ENCODE assay signal across 9 cellular contexts in the genomic region with DNA sequence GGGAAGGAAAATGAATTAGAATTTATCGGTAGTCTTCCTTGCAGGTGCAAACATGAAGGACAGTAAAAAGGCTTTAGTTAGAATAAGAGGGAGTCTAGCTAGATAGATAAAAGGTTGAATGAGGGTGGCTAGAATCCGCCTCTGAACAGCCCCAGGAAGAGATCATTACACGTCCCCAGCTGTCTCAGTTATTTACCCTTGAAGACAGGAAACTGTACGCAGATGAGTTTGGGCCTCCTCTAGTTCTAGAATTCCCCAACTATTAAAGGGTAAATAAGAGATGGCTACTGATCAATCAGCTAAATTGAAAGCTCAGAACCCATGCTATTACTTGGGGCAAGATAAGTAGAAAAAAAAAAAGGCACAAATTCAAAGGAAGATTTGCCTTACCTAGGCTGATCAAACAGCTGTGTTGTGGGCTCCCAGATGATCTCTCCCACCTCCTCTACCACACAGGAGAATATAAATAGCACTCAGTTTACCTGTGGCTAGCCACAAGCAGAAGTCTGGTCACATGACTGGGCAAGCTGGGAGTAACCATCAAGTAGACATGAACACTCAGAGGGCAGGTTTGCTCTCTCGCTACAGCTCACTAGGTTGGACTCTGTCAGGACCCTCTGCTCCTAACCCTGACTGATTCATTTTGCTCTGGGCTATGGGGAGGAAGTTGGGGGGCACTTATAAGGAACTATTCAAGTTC. TPM values are rescaled to one million over a fixed set of nuclear protein-coding genes. Genes with fewer than 3 reads are reported as not detected.
A peak's percentile ranks its signal among the peaks of the same experiment; 100 is the strongest.
DNase-seq lines count a peak whose midpoint lies in the region; ATAC-seq and TF ChIP-seq lines count a peak whose summit lies in the region.
"Had no signal": no experiment of that assay in that cellular context is flagged by ENCODE, and none has a peak within 500 bp of the region (broad histone marks: within the 10 kb centered on the region; RNA-seq: fewer than 3 reads in every experiment).

No MANE protein-coding gene starts in this region.

- in situ Hi-C loops in GM13976 (cut with MboI; ENCODE audit: low sequenced_read_pairs, unreplicated experiment) = no loop called here

- ATAC-seq in GM21360 (IDR thresholded peaks at IDR 0.05; ENCODE audit: unreplicated experiment) (peak; percentile 43), HG03558 (IDR thresholded peaks at IDR 0.05; ENCODE audit: extremely low read depth, unreplicated experiment) (peak; percentile 46)

- H3K27me3 Mint-ChIP-seq in nephron progenitor cell (ENCODE audit: low read depth, poor library complexity) = no peaks in the 10 kb centered on the region

- H3K36me3 Mint-ChIP-seq in nephron progenitor cell (ENCODE audit: low read depth) = peaks cover 4% of the 10 kb centered on the region

- TF ChIP-seq CTCF in GM13976 (IDR thresholded peaks at IDR 0.05; ENCODE audit: borderline replicate concordance, control extremely low read depth, extremely low read depth, insufficient read depth, missing control alignments) (no peak), nephron progenitor cell (IDR thresholded peaks at IDR 0.05) (no peak)

- H3K4me1 Mint-ChIP-seq in nephron progenitor cell = peaks cover 15% of the 10 kb centered on the region

- DNase-seq in GM13976 (ENCODE audit: low spot score) (peak; percentile 48), germinal center (ENCODE audit: low spot score) (peak; percentile 41), posterior vena cava (ENCODE audit: low spot score) (no peak), HK-2 (ENCODE audit: unreplicated experiment) (no peak), nephron progenitor cell (no peak), activated gamma-delta T cell treated with Interleukin-2 at 50 U/mL for 16 hours (no peak)

- H3K9me3 Mint-ChIP-seq in nephron progenitor cell = no peaks in the 10 kb centered on the region
- H3K9me3 Mint-ChIP-seq: neural crest cell had no signal

- intact Hi-C loops in posterior vena cava (cut with DNase I) = no loop called here

- H3K4me3 Mint-ChIP-seq in nephron progenitor cell = no peak overlapping the region
- H3K4me3 Mint-ChIP-seq: neural crest cell had no signal

- no peak overlapping the region for H3K27ac Mint-ChIP-seq in nephron progenitor cell

RNA-seq across cellular contexts. Expression of gene FAM117A, which starts 17.0 kb away (rescaled TPM):
- total RNA-seq in posterior vena cava = 10 to 100 TPM in 1 of 2 donors, 1 to 10 TPM in 1; 6.5 to 11.1 TPM

RNA-seq across cellular contexts. Expression of gene SLC35B1, which starts 39.2 kb away (rescaled TPM):
- total RNA-seq in posterior vena cava = 10 to 100 TPM; 28.1 to 33.3 TPM

RNA-seq across cellular contexts. Expression of gene KAT7, which starts 41.5 kb away (rescaled TPM):
- total RNA-seq in posterior vena cava = 10 to 100 TPM; 50.2 to 58.1 TPM

Comparison
In these comparisons a context has a peak if more than half of its experiments do, and no peak if none do; other contexts are left out.
1. DNase-seq: peak in GM13976 (single experiment) and germinal center (single experiment); none in posterior vena cava (single experiment), HK-2 (single experiment), nephron progenitor cell (single experiment) and activated gamma-delta T cell treated with Interleukin-2 at 50 U/mL for 16 hours (single experiment).